Comparison of ENCODE assay signal across 8 cellular contexts in the genomic region with DNA sequence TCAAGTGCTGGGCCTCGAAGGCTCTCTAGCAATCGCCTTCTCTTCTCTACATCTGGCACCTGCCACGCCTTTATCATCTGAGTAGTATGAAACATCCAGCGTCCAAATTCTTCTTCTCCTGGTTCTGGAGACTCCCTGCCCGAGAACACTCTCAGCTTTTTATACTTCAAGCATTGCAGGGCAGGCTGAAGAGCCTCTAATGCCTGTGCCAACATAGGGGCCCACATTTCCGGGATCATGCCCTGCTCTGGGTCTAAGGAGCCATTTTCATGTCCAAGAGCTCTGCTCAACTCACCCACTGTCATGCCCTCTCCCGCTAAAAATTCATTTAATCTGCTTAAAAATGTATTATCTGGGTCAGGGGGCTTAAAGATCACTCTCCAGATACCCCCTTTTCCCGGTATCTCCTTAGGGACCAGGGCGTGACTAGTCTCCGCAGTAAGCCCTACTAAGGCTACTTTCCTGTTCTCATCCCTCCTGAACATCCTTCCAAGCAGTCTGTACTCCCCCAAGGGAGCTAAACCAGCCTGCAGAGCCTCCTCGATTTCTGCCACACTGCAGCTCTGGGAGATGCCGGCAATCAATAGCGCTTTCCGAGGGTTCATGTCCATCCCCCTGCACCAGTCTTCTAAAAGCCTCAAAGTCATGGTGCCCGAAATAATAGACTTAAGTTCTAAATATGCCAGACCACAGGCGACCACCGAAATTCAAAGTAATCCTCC. TPM values are rescaled to one million over a fixed set of nuclear protein-coding genes. Genes with fewer than 3 reads are reported as not detected.
DNase-seq lines count a peak whose midpoint lies in the region; TF ChIP-seq lines count a peak whose summit lies in the region.

No MANE protein-coding gene starts in this region.

- H3K9ac ChIP-seq in SK-N-MC (ENCODE audit: insufficient read length) = peak overlapping the region; percentile 86

- peaks cover 28% of the 10 kb centered on the region for H3K36me3 ChIP-seq in SK-N-MC (ENCODE audit: insufficient read depth, low read length)

- peak overlapping the region; percentile 98 for H3K4me3 ChIP-seq in GM12875 (ENCODE audit: low read depth, low read length)
- peak overlapping the region; percentile 96 for H3K4me3 ChIP-seq in SK-N-MC
- H3K4me3 ChIP-seq in fibroblast of the aortic adventitia (ENCODE audit: low read depth, low read length) = peak overlapping the region; percentile 96
- H3K4me3 ChIP-seq in skeletal muscle cell (ENCODE audit: low read depth, low read length) = peak overlapping the region; percentile 93

- H3K9me3 ChIP-seq in SK-N-MC (ENCODE audit: low read depth, low read length) = no peaks in the 10 kb centered on the region

- DNase-seq in SK-N-MC (ENCODE audit: low read depth, low spot score) (no peak), fibroblast of the aortic adventitia (ENCODE audit: low read depth) (no peak), skeletal muscle cell (ENCODE audit: low read depth) (no peak), NCI-H526 treated with DMSO at 0.1 percent for 48 hours (lab: John Stamatoyannopoulos, UW) (no peak), HCEC 1CT (no peak), NCI-H1092 (lab: John Stamatoyannopoulos, UW) (no peak)
- no peak for DNase-seq in stimulated activated naive CD4-positive, alpha-beta T cell treated with Interleukin-2 at 50 U/mL for 16 hours (lab: John Stamatoyannopoulos, UW)

- TF ChIP-seq CTCF in GM12875 (IDR thresholded peaks at IDR 0.05; ENCODE audit: borderline replicate concordance, insufficient read depth, low read depth, low read length) = no peak
- TF ChIP-seq CTCF in fibroblast of the aortic adventitia (IDR thresholded peaks at IDR 0.05; ENCODE audit: insufficient read depth, low read length) = no peak

- H3K27ac ChIP-seq in SK-N-MC = no peak overlapping the region

RNA-seq across cellular contexts. Expression of gene MOAP1, which starts 0.9 kb away (rescaled TPM):
- total RNA-seq in fibroblast of the aortic adventitia (ENCODE audit: low replicate concordance) = 5.7 and 12.7 TPM in 2 replicates

RNA-seq across cellular contexts. Expression of gene LYSET, which starts 1.4 kb away (rescaled TPM):
- 2.4 and 12.1 TPM in 2 replicates for total RNA-seq in fibroblast of the aortic adventitia (ENCODE audit: low replicate concordance)

RNA-seq across cellular contexts. Expression of gene GON7, which starts 23.1 kb away (rescaled TPM):
- total RNA-seq in fibroblast of the aortic adventitia (ENCODE audit: low replicate concordance) = 17.3 and 28.1 TPM in 2 replicates

RNA-seq across cellular contexts. Expression of gene UBR7, which starts 23.3 kb away (rescaled TPM):
- 43.3 and 46.9 TPM in 2 replicates for total RNA-seq in fibroblast of the aortic adventitia (ENCODE audit: low replicate concordance)
